In genomic region chr22:41092023-41092817, GRCh38 we compare ENCODE assay signal across 8 cellular contexts.
A peak's percentile ranks its signal among the peaks of the same experiment; 100 is the strongest.
DNase-seq lines count a peak whose midpoint lies in the region; ATAC-seq lines count a peak whose summit lies in the region.

TSS of gene EP300 (plus strand) at chr22:41092592. CDS start at chr22:41093005, 413 bp downstream.

- DNase-seq in AG08396 (ENCODE audit: low spot score): peak; percentile 82
- peak; percentile 25 for DNase-seq in NCI-H748 treated with DMSO at 0.1 percent for 48 hours (lab: John Stamatoyannopoulos, UW)
- peak; percentile 70 to 78 for DNase-seq in activated CD8-positive, alpha-beta memory T cell treated with anti-CD3 and anti-CD28 coated beads for 1 hour (ENCODE audit: extremely low read depth in 1 of 2, low read depth in 1 of 2)
- peak; percentile 86 for DNase-seq in effector CD4-positive, alpha-beta T cell
- DNase-seq in medulla oblongata (ENCODE audit: extremely low spot score): peak; percentile 90
- peak; percentile 79 for DNase-seq in stimulated activated CD8-positive, alpha-beta memory T cell treated with anti-CD3 and anti-CD28 coated beads, Interleukin-12 subunit alpha, Interleukin-12 subunit beta, amount 100 ng/mL, for 1 hour (ENCODE audit: low read depth)

- ATAC-seq in GM18520 (IDR thresholded peaks at IDR 0.05; ENCODE audit: unreplicated experiment): peak; percentile 33
- peak; percentile 51 for ATAC-seq in HG03064 (IDR thresholded peaks at IDR 0.05; ENCODE audit: low read depth, unreplicated experiment)

Comparison
In these comparisons a context has a peak if more than half of its experiments do, and no peak if none do; other contexts are left out.
1. Peak in every context shown above with its lines: DNase-seq and ATAC-seq.
2. DNase-seq: peak in every context shown above with its lines; median percentile 90 in medulla oblongata; 86 in effector CD4-positive, alpha-beta T cell; 82 in AG08396; 79 in stimulated activated CD8-positive, alpha-beta memory T cell treated with anti-CD3 and anti-CD28 coated beads, Interleukin-12 subunit alpha, Interleukin-12 subunit beta, amount 100 ng/mL, for 1 hour; 74 in activated CD8-positive, alpha-beta memory T cell treated with anti-CD3 and anti-CD28 coated beads for 1 hour; 25 in NCI-H748 treated with DMSO at 0.1 percent for 48 hours.